24 cellular contexts compared by ENCODE assay signal in the genomic region with DNA sequence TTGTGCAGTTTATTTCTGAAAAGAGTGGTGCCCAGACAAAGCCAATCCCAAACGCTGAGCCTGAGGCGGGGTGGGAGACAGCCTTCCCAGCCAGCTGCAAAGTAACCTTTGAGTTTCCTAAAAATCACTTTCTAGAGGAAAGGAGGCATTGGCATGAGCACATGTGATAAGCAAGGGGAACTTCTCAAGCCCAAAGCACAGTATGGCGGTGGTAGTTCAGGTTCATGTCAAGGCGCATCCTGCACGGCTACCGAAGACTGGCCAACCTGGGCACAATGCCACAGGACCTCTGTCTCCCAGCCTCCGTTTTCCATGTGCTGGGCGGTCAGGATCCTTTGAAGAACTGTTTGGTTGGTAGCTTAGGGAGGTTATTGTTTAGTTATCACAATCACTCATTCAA.
DNase-seq lines count a peak whose midpoint lies in the region; ATAC-seq, FAIRE-seq and TF ChIP-seq lines count a peak whose summit lies in the region.
"Had no signal": no experiment of that assay in that cellular context is flagged by ENCODE, and none has a peak within 500 bp of the region (broad histone marks: within the 10 kb centered on the region; RNA-seq: fewer than 3 reads in every experiment).

No MANE protein-coding gene starts in this region.

- H3K18ac ChIP-seq in H1 (ENCODE audit: extremely low read depth, low read length) = no peak overlapping the region
- peak overlapping the region; percentile 16 for H3K18ac ChIP-seq in neuronal stem cell (ENCODE audit: low read length)

- peaks cover 0 to 4% of the 10 kb centered on the region in 2 experiments for H4K20me1 ChIP-seq in H1 (replicated peaks in 1 of 2; ENCODE audit: control insufficient read depth in 1 of 2, insufficient read depth in 2 of 2, low read length in 2 of 2)
- H4K20me1 ChIP-seq: BLaER1 treated with 17β-estradiol and CSF1 and Interleukin-3, amounts not matched to agents 10 nM and 100 nM had no signal

- CTCF ChIA-PET in H1 (lab: Charles Lee; ENCODE audit: partially characterized antibody) = interaction anchor here (1.0 kb wide), 1 partner anchor 10 kb away, joined by 3 read pairs; no protein-coding TSS in a partner anchor

- no peak overlapping the region for H3K9ac ChIP-seq in H1 (replicated peaks in 1 of 4; ENCODE audit: extremely low read depth in 1 of 4, low read depth in 3 of 4, low read length in 3 of 4)
- H3K9ac ChIP-seq in neuronal stem cell (ENCODE audit: low read depth, low read length, poor library complexity) = no peak overlapping the region
- H3K9ac ChIP-seq: BLaER1 treated with 17β-estradiol and CSF1 and Interleukin-3, amounts not matched to agents 10 nM and 100 nM had no signal

- H3K9me3 ChIP-seq in H1 (ENCODE audit: insufficient read depth in 2 of 2, low read depth in 1 of 2, low read length in 1 of 2) = no peaks in the 10 kb centered on the region
- H3K9me3 ChIP-seq in neuronal stem cell (replicated peaks in 1 of 2; ENCODE audit: control insufficient read depth in 2 of 2, insufficient read depth in 1 of 2, low read depth in 1 of 2, low read length in 2 of 2) = peaks cover 0 to 3% of the 10 kb centered on the region in 2 donors
- H3K9me3 ChIP-seq: A549; BE2C; BLaER1 treated with 17β-estradiol and CSF1 and Interleukin-3, amounts not matched to agents 10 nM and 100 nM had no signal

- no peak for TF ChIP-seq EP300 in H1 (IDR thresholded peaks at IDR 0.05; ENCODE audit: borderline replicate concordance in 1 of 2, low read depth in 2 of 2, low read length in 2 of 2)

- peaks cover 9% of the 10 kb centered on the region; the same call in 1 of the 2 replicates for H3K23me2 ChIP-seq in H1 (ENCODE audit: low read depth, low read length)

- ATAC-seq in left lobe of liver (no peak), HG03469 (IDR thresholded peaks at IDR 0.05; ENCODE audit: unreplicated experiment) (no peak), GM21723 (IDR thresholded peaks at IDR 0.05; ENCODE audit: unreplicated experiment) (no peak), HG03460 (IDR thresholded peaks at IDR 0.05; ENCODE audit: unreplicated experiment) (no peak)
- ATAC-seq: A549, GM12878 had no signal

- TF ChIP-seq POLR2A in H1 (IDR thresholded peaks at IDR 0.05; ENCODE audit: control extremely low read depth in 1 of 2, low read depth in 2 of 2, low read length in 2 of 2) = no peak

- H3K23ac ChIP-seq in H1 (ENCODE audit: insufficient read length) (no peak overlapping the region), neuronal stem cell (ENCODE audit: low read depth, low read length, poor library complexity) (no peak overlapping the region)

- H2AK5ac ChIP-seq in H1 (ENCODE audit: low read depth, low read length) (0 out of 2 replicates have a peak overlapping the region, but pooled peaks have one; percentile 54), neuronal stem cell (ENCODE audit: low read depth, low read length) (no peak overlapping the region)

- H2BK120ac ChIP-seq in H1 (replicated peaks; ENCODE audit: low read depth, low read length) = no peak overlapping the region
- H2BK120ac ChIP-seq in neuronal stem cell (ENCODE audit: low read depth, low read length) = no peak overlapping the region

- no peak for DNase-seq in H1 (ENCODE audit: low read depth in 1 of 2, low spot score in 2 of 2)
- peak; percentile 14 for DNase-seq in left lobe of liver (ENCODE audit: low spot score)
- no peak for DNase-seq in neuronal stem cell (ENCODE audit: low spot score)
- DNase-seq: 8988T; ACHN; AML-193; BE2C; CD4-positive, alpha-beta T cell; CD8-positive, alpha-beta memory T cell; DMS 273 treated with DMSO at 0.1 percent for 48 hours; DMS79; EL; GDM1; GOT3; H7; HCEC 1CT had no signal

- H3K4me1 ChIP-seq in H1 (replicated peaks in 1 of 4; ENCODE audit: control insufficient read depth in 3 of 4, insufficient read depth in 4 of 4, low read length in 3 of 4) (no peaks in the 10 kb centered on the region; a peak in 1 of 7 replicates), neuronal stem cell (ENCODE audit: control insufficient read depth in 2 of 2, insufficient read depth in 1 of 2, low read depth in 1 of 2, low read length in 2 of 2) (peaks cover 1 to 4% of the 10 kb centered on the region in 2 donors)
- H3K4me1 ChIP-seq: A549, BE2C had no signal

- no peaks in the 10 kb centered on the region for H3K27me3 ChIP-seq in H1 (replicated peaks in 1 of 4; ENCODE audit: control insufficient read depth in 3 of 4, extremely low read depth in 1 of 4, insufficient read depth in 3 of 4, low read length in 3 of 4)
- no peaks in the 10 kb centered on the region for H3K27me3 ChIP-seq in neuronal stem cell (ENCODE audit: control insufficient read depth in 3 of 3, insufficient read depth in 3 of 3, low read depth in 1 of 3, low read length in 3 of 3)
- H3K27me3 ChIP-seq: BE2C; BLaER1 treated with 17β-estradiol and CSF1 and Interleukin-3, amounts not matched to agents 10 nM and 100 nM had no signal

- no peak overlapping the region for H2BK20ac ChIP-seq in H1 (ENCODE audit: low read length)

- no peak overlapping the region for H2AFZ ChIP-seq in H1 (ENCODE audit: low read length)
- H2AFZ ChIP-seq in neuronal stem cell (ENCODE audit: low read length) = no peak overlapping the region

- no peak overlapping the region for H2BK15ac ChIP-seq in H1 (ENCODE audit: low read length)
- H2BK15ac ChIP-seq in neuronal stem cell (ENCODE audit: low read length) = no peak overlapping the region

- no peak overlapping the region for H3K4me3 ChIP-seq in H1 (ENCODE audit: extremely low read depth in 1 of 4, insufficient read depth in 2 of 4, low read depth in 3 of 4, low read length in 4 of 4)
- no peak overlapping the region for H3K4me3 ChIP-seq in neuronal stem cell (ENCODE audit: low read length in 2 of 2)
- H3K4me3 ChIP-seq: A549; BLaER1 treated with 17β-estradiol and CSF1 and Interleukin-3, amounts not matched to agents 10 nM and 100 nM; GM12878 had no signal

- no peak overlapping the region for H3K4ac ChIP-seq in H1 (replicated peaks; ENCODE audit: insufficient read length, low read depth, low read length)
- no peak overlapping the region for H3K4ac ChIP-seq in neuronal stem cell (ENCODE audit: low read length)

- FAIRE-seq in H1 (lab: Jason Lieb, UNC) = no peak
- FAIRE-seq: A549, D721Med, GM12878, GM18507 had no signal

- no peak overlapping the region for H4K91ac ChIP-seq in H1 (replicated peaks; ENCODE audit: insufficient read length, low read length)
- no peak overlapping the region for H4K91ac ChIP-seq in neuronal stem cell (ENCODE audit: low read depth, low read length, poor library complexity)

- H4K5ac ChIP-seq in H1 (ENCODE audit: insufficient read length, low read depth, low read length) = no peak overlapping the region

- H3K4me2 ChIP-seq in H1 (ENCODE audit: insufficient read depth in 1 of 2, low read depth in 2 of 2, low read length in 2 of 2) = no peak overlapping the region
- H3K4me2 ChIP-seq in neuronal stem cell (ENCODE audit: insufficient read depth, low read length, poor library complexity, severe bottlenecking) = no peak overlapping the region
- H3K4me2 ChIP-seq: A549; BLaER1 treated with 17β-estradiol and CSF1 and Interleukin-3, amounts not matched to agents 10 nM and 100 nM had no signal

- H4K8ac ChIP-seq in H1 (ENCODE audit: extremely low read depth, insufficient read depth, low read length) = no peak overlapping the region
- H4K8ac ChIP-seq in neuronal stem cell (ENCODE audit: low read depth, low read length) = no peak overlapping the region

- POLR2A ChIA-PET in H1 (lab: Charles Lee; ENCODE audit: partially characterized antibody) = interaction anchor here (1.5 kb wide), 1 partner anchor 11 kb away, joined by 4 read pairs; no protein-coding TSS in a partner anchor

- no peak overlapping the region for H2BK5ac ChIP-seq in H1 (ENCODE audit: low read depth, low read length)
- no peak overlapping the region for H2BK5ac ChIP-seq in neuronal stem cell (ENCODE audit: low read length)

- H2BK12ac ChIP-seq in H1 (ENCODE audit: low read depth, low read length) (no peak overlapping the region; the same call in 1 of the 2 replicates), neuronal stem cell (ENCODE audit: low read length) (peak overlapping the region; percentile 2)

- H3K36me3 ChIP-seq in H1 (ENCODE audit: control insufficient read depth in 2 of 4, insufficient read depth in 4 of 4, low read length in 3 of 4) (no peaks in the 10 kb centered on the region), neuronal stem cell (replicated peaks in 1 of 2; ENCODE audit: control insufficient read depth in 2 of 2, insufficient read depth in 2 of 2, low read length in 2 of 2) (peaks cover 0 to 2% of the 10 kb centered on the region in 2 donors)
- H3K36me3 ChIP-seq: BE2C; BLaER1 treated with 17β-estradiol and CSF1 and Interleukin-3, amounts not matched to agents 10 nM and 100 nM had no signal

- H3K79me1 ChIP-seq in H1 (ENCODE audit: low read depth, low read length) = no peaks in the 10 kb centered on the region
- H3K79me1 ChIP-seq in neuronal stem cell (ENCODE audit: low read depth, low read length) = no peaks in the 10 kb centered on the region

- no peak for TF ChIP-seq CTCF in H1 (IDR thresholded peaks at IDR 0.05; ENCODE audit: control extremely low read depth in 1 of 3, insufficient read depth in 1 of 3, low read depth in 1 of 3, low read length in 3 of 3)

- H3K56ac ChIP-seq in H1 (replicated peaks; ENCODE audit: insufficient read length, low read depth, low read length) = no peak overlapping the region

- H3K79me2 ChIP-seq in H1 (ENCODE audit: control insufficient read depth in 1 of 2, insufficient read depth in 2 of 2, low read length in 2 of 2) = no peaks in the 10 kb centered on the region

- H3K14ac ChIP-seq in H1 (ENCODE audit: insufficient read length) (no peak overlapping the region), neuronal stem cell (ENCODE audit: low read length) (no peak overlapping the region)

- H3K27ac ChIP-seq in H1 (ENCODE audit: low read depth, low read length) (no peak overlapping the region), neuronal stem cell (replicated peaks; ENCODE audit: low read length) (no peak overlapping the region)
- H3K27ac ChIP-seq: A549; BLaER1 treated with 17β-estradiol and CSF1 and Interleukin-3, amounts not matched to agents 10 nM and 100 nM had no signal

- TF ChIP-seq RAD21 in H1 (IDR thresholded peaks at IDR 0.05 in 1 of 2, conservative IDR thresholded peaks at IDR 0.05 in 1 of 2; ENCODE audit: low read depth in 2 of 2, low read length in 2 of 2) = no peak

- 90% methylated on average over 8 of the region's 8 CpGs; no CpG with 5 or more reads in 1 of the 2 experiments for WGBS in H1 (ENCODE audit: extremely low coverage in 1 of 2, insufficient coverage in 1 of 2, insufficient read length in 1 of 2, insufficient replicate concordance in 2 of 2, low coverage in 1 of 2, low lambda C conversion rate in 2 of 2, missing lambda C conversion rate in 1 of 2), 2 experiments
- WGBS in neuronal stem cell (ENCODE audit: extremely low coverage in 2 of 2, insufficient read length in 2 of 2, insufficient replicate concordance in 1 of 2), 2 donors = no CpG with 5 or more reads among the region's 8 CpGs

TF ChIP-seq in H1, 55 proteins besides CTCF, POLR2A, EP300 and RAD21 (continues in another document):
- TF ChIP-seq CREB1 (IDR thresholded peaks at IDR 0.05) (no peak), RFX5 (IDR thresholded peaks at IDR 0.05; ENCODE audit: borderline replicate concordance, low read depth, low read length) (no peak), ASH2L (IDR thresholded peaks at IDR 0.05; ENCODE audit: low read length) (no peak), TEAD4 (IDR thresholded peaks at IDR 0.05; ENCODE audit: low read depth, low read length) (no peak), SRF (IDR thresholded peaks at IDR 0.05; ENCODE audit: low read depth, low read length) (no peak)
